1 cellular context compared by ENCODE assay signal in the genomic region with DNA sequence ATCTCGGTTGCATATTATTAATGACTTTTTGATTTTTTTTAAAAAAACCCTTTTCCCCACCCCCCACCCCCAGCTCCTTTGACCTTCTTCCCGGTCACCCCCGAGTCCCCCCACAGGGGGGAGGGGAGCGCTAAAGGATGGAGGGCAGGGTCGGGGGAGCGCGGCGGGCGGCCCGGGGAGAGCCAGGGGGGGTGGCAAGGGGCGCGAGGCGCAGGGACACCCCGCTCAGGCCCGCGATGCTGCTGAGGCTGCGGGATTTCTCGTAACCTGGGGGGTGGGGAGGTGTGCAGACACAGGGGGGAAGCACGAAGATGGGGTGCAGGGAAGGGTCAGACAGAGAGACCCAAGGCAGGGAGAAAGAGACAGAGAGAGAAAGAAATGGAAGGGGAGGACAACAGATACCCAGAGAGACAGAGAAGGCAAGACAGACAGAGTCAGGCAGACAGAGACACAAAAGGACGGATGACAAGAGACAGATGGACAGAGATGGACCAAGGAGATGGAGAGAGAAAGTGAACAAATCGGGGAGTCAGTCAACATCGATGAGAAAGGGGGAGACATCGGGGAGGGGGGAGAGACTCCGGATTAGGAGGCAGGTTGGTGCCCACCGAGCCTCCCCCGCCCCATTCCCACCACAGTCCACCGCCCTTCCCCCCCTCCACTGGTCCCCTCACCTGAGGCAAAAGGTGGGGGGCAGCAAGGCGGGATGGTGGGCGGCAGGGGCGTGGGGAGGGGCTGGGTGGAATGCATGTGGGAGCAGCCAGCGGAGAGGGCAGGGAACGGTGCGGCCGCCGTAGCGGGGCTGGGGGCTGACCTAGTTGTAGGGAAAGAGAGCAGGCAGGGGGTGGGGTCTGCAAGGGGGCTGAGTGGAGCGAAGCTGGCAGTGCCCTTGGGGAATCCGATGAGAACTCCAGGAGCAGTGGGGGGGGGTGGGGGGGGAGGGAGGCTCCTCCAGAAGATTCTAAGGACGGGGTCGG.
TF ChIP-seq lines count a peak whose summit lies in the region.

No MANE protein-coding gene starts in this region.

TF ChIP-seq in H1, 55 proteins besides CTCF, POLR2A, EP300 and RAD21:
- TF ChIP-seq CHD2 (IDR thresholded peaks at IDR 0.05; ENCODE audit: low read length) (0 out of 2 replicates have a peak, but pooled peaks have one; percentile 6), MAFK (IDR thresholded peaks at IDR 0.05; ENCODE audit: low read depth, low read length) (no peak), RFX5 (IDR thresholded peaks at IDR 0.05; ENCODE audit: borderline replicate concordance, low read depth, low read length) (no peak), SAP30 (IDR thresholded peaks at IDR 0.05; ENCODE audit: insufficient read depth, insufficient replicate concordance, low read length) (peak; percentile 60), SIN3A (conservative IDR thresholded peaks at IDR 0.05 in 1 of 2, IDR thresholded peaks at IDR 0.05 in 1 of 2; ENCODE audit: low read depth in 1 of 2, low read length in 2 of 2) (0 out of 4 replicates have a peak, but pooled peaks of 1 of the 2 experiments have one; percentile 17), KDM4A (IDR thresholded peaks at IDR 0.05; ENCODE audit: low read depth, low read length, severe bottlenecking) (no peak)
